In genomic region chr13:95541308-95541707, GRCh38 we compare ENCODE assay signal across 15 cellular contexts. TPM values are rescaled to one million over a fixed set of nuclear protein-coding genes. Genes with fewer than 3 reads are reported as not detected.
"Had no signal": no experiment of that assay in that cellular context is flagged by ENCODE, and none has a peak within 500 bp of the region (broad histone marks: within the 10 kb centered on the region; RNA-seq: fewer than 3 reads in every experiment).

No MANE protein-coding gene starts in this region.

- DNase-seq: activated CD4-positive, alpha-beta memory T cell treated with anti-CD3 and anti-CD28 coated beads, Interleukin-2, amount 10 ng/mL, durations not matched to agents 7 days and 5 days; activated CD4-positive, alpha-beta T cell treated with anti-CD3 and anti-CD28 coated beads for 36 hours; activated gamma-delta T cell; activated T-cell treated with anti-CD3 and anti-CD28 coated beads, Interleukin-2, amount 50 U/mL, for 48 hours; kidney glomerular epithelial cell; right lobe of liver; spleen; stimulated activated CD4-positive, alpha-beta T cell treated with anti-CD3 and anti-CD28 coated beads, Interleukin-1b, Interleukin-23, amount 100 ng/mL, for 48 hours; T-helper 9 cell; transverse colon had no signal

- ATAC-seq: activated CD4-positive, alpha-beta T cell treated with anti-CD3 and anti-CD28 coated beads for 36 hours; esophagus mucosa; right lobe of liver; stimulated activated memory B cell treated with anti-CD40 and anti-IgM and Interleukin-4, amounts not matched to agents 10 μg/mL and 1 μg/mL and 100 μg/mL, for 72 hours had no signal

- H3K4me1 ChIP-seq: breast epithelium, right lobe of liver, spleen had no signal

- H3K36me3 Mint-ChIP-seq: activated naive CD8-positive, alpha-beta T cell; stimulated activated memory B cell treated with anti-CD40 and anti-IgM and Interleukin-4, amounts not matched to agents 10 μg/mL and 1 μg/mL and 100 μg/mL, for 72 hours had no signal

- H3K27me3 ChIP-seq: right lobe of liver had no signal

- H3K4me3 Mint-ChIP-seq: activated CD4-positive, alpha-beta memory T cell treated with anti-CD3 and anti-CD28 coated beads, Interleukin-2, amount 10 ng/mL, durations not matched to agents 7 days and 5 days; activated CD4-positive, alpha-beta T cell treated with anti-CD3 and anti-CD28 coated beads for 36 hours; activated naive CD8-positive, alpha-beta T cell; neural crest cell; stimulated activated memory B cell treated with anti-CD40 and anti-IgM and Interleukin-4, amounts not matched to agents 10 μg/mL and 1 μg/mL and 100 μg/mL, for 72 hours had no signal

- H3K9me3 ChIP-seq: breast epithelium, right lobe of liver, spleen, transverse colon had no signal

- H3K36me3 ChIP-seq: breast epithelium, right lobe of liver, spleen, transverse colon had no signal

- H3K4me1 Mint-ChIP-seq: activated CD4-positive, alpha-beta memory T cell treated with anti-CD3 and anti-CD28 coated beads, Interleukin-2, amount 10 ng/mL, durations not matched to agents 7 days and 5 days; activated CD4-positive, alpha-beta T cell treated with anti-CD3 and anti-CD28 coated beads for 36 hours; stimulated activated memory B cell treated with anti-CD40 and anti-IgM and Interleukin-4, amounts not matched to agents 10 μg/mL and 1 μg/mL and 100 μg/mL, for 72 hours had no signal

- H3K4me3 ChIP-seq: breast epithelium, right lobe of liver, spleen, transverse colon had no signal

- H3K9me3 Mint-ChIP-seq: activated CD4-positive, alpha-beta memory T cell treated with anti-CD3 and anti-CD28 coated beads, Interleukin-2, amount 10 ng/mL, durations not matched to agents 7 days and 5 days; neural crest cell; stimulated activated memory B cell treated with anti-CD40 and anti-IgM and Interleukin-4, amounts not matched to agents 10 μg/mL and 1 μg/mL and 100 μg/mL, for 72 hours had no signal

- H3K27ac Mint-ChIP-seq: activated CD4-positive, alpha-beta memory T cell treated with anti-CD3 and anti-CD28 coated beads, Interleukin-2, amount 10 ng/mL, durations not matched to agents 7 days and 5 days; activated CD4-positive, alpha-beta T cell treated with anti-CD3 and anti-CD28 coated beads for 36 hours; activated naive CD8-positive, alpha-beta T cell; stimulated activated memory B cell treated with anti-CD40 and anti-IgM and Interleukin-4, amounts not matched to agents 10 μg/mL and 1 μg/mL and 100 μg/mL, for 72 hours had no signal

- H3K27ac ChIP-seq: breast epithelium, right lobe of liver, spleen, transverse colon had no signal

RNA-seq across cellular contexts. Expression of gene CLDN10, which starts 11.2 kb away (rescaled TPM):
- total RNA-seq: activated CD4-positive, alpha-beta memory T cell treated with anti-CD3 and anti-CD28 coated beads, Interleukin-2, amount 10 ng/mL, durations not matched to agents 7 days and 5 days; activated CD4-positive, alpha-beta T cell treated with anti-CD3 and anti-CD28 coated beads for 36 hours; transverse colon had no signal
